In genomic region chr14:33679025-33679424, GRCh38 we compare ENCODE assay signal across 24 cellular contexts.
"Had no signal": no experiment of that assay in that cellular context is flagged by ENCODE, and none has a peak within 500 bp of the region (broad histone marks: within the 10 kb centered on the region; RNA-seq: fewer than 3 reads in every experiment).

No MANE protein-coding gene starts in this region.

- H3K27ac ChIP-seq: esophagus muscularis mucosa, hepatocyte, left ventricle myocardium inferior, neural progenitor cell, tibial artery had no signal

- H3K4me2 ChIP-seq: hepatocyte, neural progenitor cell had no signal

- H3K4me1 Mint-ChIP-seq: activated naive CD4-positive, alpha-beta T cell treated with anti-CD3 and anti-CD28 coated beads, Interleukin-2, amount 50 U/mL, for 24 hours; naive thymus-derived CD8-positive, alpha-beta T cell; stimulated activated effector memory CD8-positive, alpha-beta T cell treated with anti-CD3 and anti-CD28 coated beads, Interleukin-12 subunit alpha, Interleukin-12 subunit beta, amount 100 ng/mL, for 72 hours; stimulated activated naive CD8-positive, alpha-beta T cell treated with anti-CD3 and anti-CD28 coated beads, Interleukin-15, amount 100 ng/mL, for 72 hours had no signal

- H3K9ac ChIP-seq: neural progenitor cell had no signal

- H3K4me3 ChIP-seq: esophagus muscularis mucosa, hepatocyte, left ventricle myocardium inferior, neural progenitor cell, tibial artery had no signal

- H3K27me3 Mint-ChIP-seq: activated naive CD4-positive, alpha-beta T cell treated with anti-CD3 and anti-CD28 coated beads, Interleukin-2, amount 50 U/mL, for 24 hours; stimulated activated naive CD8-positive, alpha-beta T cell treated with anti-CD3 and anti-CD28 coated beads, Interleukin-15, amount 100 ng/mL, for 72 hours had no signal

- H3K9me3 ChIP-seq: esophagus muscularis mucosa, left ventricle myocardium inferior, tibial artery had no signal

- H3K36me3 ChIP-seq: brain microvascular endothelial cell, esophagus muscularis mucosa, left ventricle myocardium inferior, neural progenitor cell, tibial artery had no signal

- H3K4me3 Mint-ChIP-seq: activated CD8-positive, alpha-beta T cell treated with anti-CD3 and anti-CD28 coated beads, Interleukin-2, amount 10 ng/mL, durations not matched to agents 7 days and 5 days; activated naive CD4-positive, alpha-beta T cell treated with anti-CD3 and anti-CD28 coated beads, Interleukin-2, amount 50 U/mL, for 24 hours; activated T-helper 1 cell treated with anti-CD3 and anti-CD28 coated beads, Interleukin-12 subunit alpha, Interleukin-12 subunit beta, Interleukin-2, Interleukin-4 antibody, amounts not matched to agents 30 ng/mL and 10 ng/mL and 1 ng/mL, durations not matched to agents 14 hours and 24 hours and 36 hours; mesothelial cell of epicardium; naive thymus-derived CD8-positive, alpha-beta T cell; neural progenitor cell; stimulated activated effector memory CD8-positive, alpha-beta T cell treated with anti-CD3 and anti-CD28 coated beads, Interleukin-12 subunit alpha, Interleukin-12 subunit beta, amount 100 ng/mL, for 72 hours; stimulated activated naive CD8-positive, alpha-beta T cell treated with anti-CD3 and anti-CD28 coated beads, Interleukin-15, amount 100 ng/mL, for 72 hours; T-helper 2 cell treated with Interferon-gamma antibody and Interleukin-4, amounts not matched to agents 5 μg/mL and 100 μg/mL, for 36 hours had no signal

- H3K9me3 Mint-ChIP-seq: activated naive CD4-positive, alpha-beta T cell treated with anti-CD3 and anti-CD28 coated beads, Interleukin-2, amount 50 U/mL, for 24 hours; activated T-helper 1 cell treated with anti-CD3 and anti-CD28 coated beads, Interleukin-12 subunit alpha, Interleukin-12 subunit beta, Interleukin-2, Interleukin-4 antibody, amounts not matched to agents 30 ng/mL and 10 ng/mL and 1 ng/mL, durations not matched to agents 14 hours and 24 hours and 36 hours; mesothelial cell of epicardium; naive thymus-derived CD8-positive, alpha-beta T cell; neural progenitor cell; stimulated activated effector memory CD8-positive, alpha-beta T cell treated with anti-CD3 and anti-CD28 coated beads, Interleukin-12 subunit alpha, Interleukin-12 subunit beta, amount 100 ng/mL, for 72 hours; stimulated activated naive CD8-positive, alpha-beta T cell treated with anti-CD3 and anti-CD28 coated beads, Interleukin-15, amount 100 ng/mL, for 72 hours; T-helper 2 cell treated with Interferon-gamma antibody and Interleukin-4, amounts not matched to agents 5 μg/mL and 100 μg/mL, for 36 hours had no signal

- H3K27ac Mint-ChIP-seq: activated CD8-positive, alpha-beta T cell treated with anti-CD3 and anti-CD28 coated beads, Interleukin-2, amount 10 ng/mL, durations not matched to agents 7 days and 5 days; activated naive CD4-positive, alpha-beta T cell treated with anti-CD3 and anti-CD28 coated beads, Interleukin-2, amount 50 U/mL, for 24 hours; activated T-helper 1 cell treated with anti-CD3 and anti-CD28 coated beads, Interleukin-12 subunit alpha, Interleukin-12 subunit beta, Interleukin-2, Interleukin-4 antibody, amounts not matched to agents 30 ng/mL and 10 ng/mL and 1 ng/mL, durations not matched to agents 14 hours and 24 hours and 36 hours; mesothelial cell of epicardium; naive thymus-derived CD8-positive, alpha-beta T cell; neural progenitor cell; progenitor cell of endocrine pancreas; stimulated activated effector memory CD8-positive, alpha-beta T cell treated with anti-CD3 and anti-CD28 coated beads, Interleukin-12 subunit alpha, Interleukin-12 subunit beta, amount 100 ng/mL, for 72 hours; stimulated activated naive CD8-positive, alpha-beta T cell treated with anti-CD3 and anti-CD28 coated beads, Interleukin-15, amount 100 ng/mL, for 72 hours; T-helper 2 cell treated with Interferon-gamma antibody and Interleukin-4, amounts not matched to agents 5 μg/mL and 100 μg/mL, for 36 hours had no signal

- H3K36me3 Mint-ChIP-seq: activated naive CD4-positive, alpha-beta T cell treated with anti-CD3 and anti-CD28 coated beads, Interleukin-2, amount 50 U/mL, for 24 hours; mesothelial cell of epicardium; naive thymus-derived CD8-positive, alpha-beta T cell; stimulated activated effector memory CD8-positive, alpha-beta T cell treated with anti-CD3 and anti-CD28 coated beads, Interleukin-12 subunit alpha, Interleukin-12 subunit beta, amount 100 ng/mL, for 72 hours had no signal

- H3K27me3 ChIP-seq: brain microvascular endothelial cell, esophagus muscularis mucosa, hepatocyte, neural progenitor cell, tibial artery had no signal

- DNase-seq: activated CD4-positive, alpha-beta T cell treated with anti-CD3 and anti-CD28 coated beads for 1 hour; activated CD4-positive, alpha-beta T cell treated with anti-CD3 and anti-CD28 coated beads, Interleukin-2, amount 50 U/mL, for 1 hour; activated CD8-positive, alpha-beta T cell treated with anti-CD3 and anti-CD28 coated beads, Interleukin-2, amount 10 ng/mL, durations not matched to agents 7 days and 5 days; activated gamma-delta T cell; aorta; central memory CD4-positive, alpha-beta T cell; effector memory CD4-positive, alpha-beta T cell; glutamatergic neuron; left ventricle myocardium inferior; naive thymus-derived CD8-positive, alpha-beta T cell; stimulated activated CD4-positive, alpha-beta T cell treated with anti-CD3 and anti-CD28 coated beads, Interleukin-12 subunit alpha, Interleukin-12 subunit beta, amount 100 ng/mL, for 4 hours; stimulated activated CD4-positive, alpha-beta T cell treated with anti-CD3 and anti-CD28 coated beads, Interleukin-1b, Interleukin-23, amount 100 ng/mL, for 48 hours; stimulated activated naive CD8-positive, alpha-beta T cell treated with anti-CD3 and anti-CD28 coated beads, Interleukin-15, amount 100 ng/mL, for 72 hours; tibial artery had no signal

- H2AFZ ChIP-seq: hepatocyte, neural progenitor cell had no signal

- H3K79me2 ChIP-seq: hepatocyte had no signal

- ATAC-seq: activated CD8-positive, alpha-beta T cell treated with anti-CD3 and anti-CD28 coated beads, Interleukin-2, amount 10 ng/mL, durations not matched to agents 7 days and 5 days; naive thymus-derived CD8-positive, alpha-beta T cell; stimulated activated effector memory CD8-positive, alpha-beta T cell treated with anti-CD3 and anti-CD28 coated beads, Interleukin-12 subunit alpha, Interleukin-12 subunit beta, amount 100 ng/mL, for 72 hours; stimulated activated naive CD8-positive, alpha-beta T cell treated with anti-CD3 and anti-CD28 coated beads, Interleukin-15, amount 100 ng/mL, for 72 hours had no signal
